Comparison of ENCODE assay signal across 25 cellular contexts in genomic region chr1:201890806-201891450, GRCh38. TPM values are rescaled to one million over a fixed set of nuclear protein-coding genes. Genes with fewer than 3 reads are reported as not detected.
A peak's percentile ranks its signal among the peaks of the same experiment; 100 is the strongest.
DNase-seq lines count a peak whose midpoint lies in the region; ATAC-seq, FAIRE-seq and TF ChIP-seq lines count a peak whose summit lies in the region.
"Had no signal": no experiment of that assay in that cellular context is flagged by ENCODE, and none has a peak within 500 bp of the region (broad histone marks: within the 10 kb centered on the region; RNA-seq: fewer than 3 reads in every experiment).

No MANE protein-coding gene starts in this region.

- peaks cover 15% of the 10 kb centered on the region for H3K27me3 Mint-ChIP-seq in nephron (ENCODE audit: low read depth)

- CTCF ChIA-PET in K562 (lab: Yijun Ruan, JAX; ENCODE audit: low intra/inter-chr PET ratio), result interaction anchor here (0.9 kb wide), 1 partner anchor 82 kb away, joined by 3 read pairs; no protein-coding TSS in a partner anchor

- no peak for ATAC-seq in K562
- no peak for ATAC-seq in HG03460 (IDR thresholded peaks at IDR 0.05; ENCODE audit: unreplicated experiment)
- ATAC-seq: CD8-positive, alpha-beta T cell; GM12878 had no signal

- no peak for TF ChIP-seq RAD21 in K562 (CRISPR knock-in tag; conservative IDR thresholded peaks at IDR 0.05 in 1 of 2, IDR thresholded peaks at IDR 0.05 in 1 of 2)

- POLR2A ChIA-PET in K562 (lab: Yijun Ruan, JAX), result interaction anchor here (0.8 to 1.6 kb wide), 2 partner anchors 8 to 64 kb away, joined by 6 to 8 read pairs; partner anchors contain the start of gene TIMM17A

- no peaks in the 10 kb centered on the region for H3K9me1 ChIP-seq in K562 (ENCODE audit: control insufficient read depth, insufficient read depth, low read length)

- WGBS in K562 (ENCODE audit: insufficient coverage, low coverage, missing lambda C conversion rate), result 6% methylated on average over 3 of the region's 3 CpGs
- WGBS in tibial nerve, 2 donors, result 64 to 72% methylated on average over 2 to 3 of the region's 3 CpGs

- TF ChIP-seq CTCF in K562 (IDR thresholded peaks at IDR 0.05 in 2 of 3, conservative IDR thresholded peaks at IDR 0.05 in 1 of 3; ENCODE audit: insufficient read depth in 2 of 3, low read depth in 1 of 3, low read length in 3 of 3) (no peak), nephron (IDR thresholded peaks at IDR 0.05; ENCODE audit: unreplicated experiment in 3 of 3) (no peak), tibial nerve (IDR thresholded peaks at IDR 0.05) (no peak)

- no peaks in the 10 kb centered on the region for H3K9me3 Mint-ChIP-seq in nephron
- H3K9me3 Mint-ChIP-seq: CD8-positive, alpha-beta T cell; HFFc6; IgD-negative memory B cell had no signal

- H3K27ac ChIP-seq in K562 (ENCODE audit: extremely low read depth, low read depth, low read length), result no peak overlapping the region
- H3K27ac ChIP-seq in stomach smooth muscle (ENCODE audit: low read length), result peak overlapping the region; percentile 53
- H3K27ac ChIP-seq in tibial nerve, result peak overlapping the region in 2 of 4 donors; percentile 36 to 92
- H3K27ac ChIP-seq: RWPE1, SJCRH30 had no signal

- peak overlapping the region in 1 of 2 experiments; percentile 49; a peak in 1 of 4 replicates for H3K9ac ChIP-seq in K562 (ENCODE audit: insufficient read depth in 1 of 2, low read depth in 2 of 2, low read length in 2 of 2)
- H3K9ac ChIP-seq in stomach smooth muscle (ENCODE audit: low read length in 2 of 2), result no peak overlapping the region

- peak overlapping the region; percentile 75 to 87 (median 85) for H3K4me3 Mint-ChIP-seq in nephron
- H3K4me3 Mint-ChIP-seq: CD8-positive, alpha-beta T cell; HFFc6 had no signal

- H3K4me1 Mint-ChIP-seq in nephron, result peaks cover 9% of the 10 kb centered on the region

- TF ChIP-seq POLR2A in K562 (conservative IDR thresholded peaks at IDR 0.05) (no peak), erythroblast (IDR thresholded peaks at IDR 0.05; ENCODE audit: low read length) (no peak), tibial nerve (IDR thresholded peaks at IDR 0.05) (no peak)

- no peak overlapping the region for H3K27ac Mint-ChIP-seq in nephron
- H3K27ac Mint-ChIP-seq: CD8-positive, alpha-beta T cell; HFFc6; IgD-negative memory B cell had no signal

- BruUV-seq in K562 (replicated peaks; lab: Mats Ljungman, UMichigan), result no TSS peak

- H3K9me3 ChIP-seq in K562 (replicated peaks; ENCODE audit: control insufficient read depth, insufficient read depth, low read depth, low read length), result no peaks in the 10 kb centered on the region
- no peaks in the 10 kb centered on the region for H3K9me3 ChIP-seq in stomach smooth muscle (ENCODE audit: control insufficient read depth in 2 of 2, low read length in 2 of 2)
- no peaks in the 10 kb centered on the region for H3K9me3 ChIP-seq in tibial nerve
- H3K9me3 ChIP-seq: SJCRH30 had no signal

- no peak overlapping the region for H2AFZ ChIP-seq in K562 (ENCODE audit: low read depth, low read length)

- H3K27me3 ChIP-seq in K562 (ENCODE audit: control insufficient read depth in 2 of 2, insufficient read depth in 2 of 2, low read length in 2 of 2), result 0 out of 5 replicates have a peak, but pooled peaks cover 0 to 4% of the 10 kb centered on the region in 2 experiments
- no peaks in the 10 kb centered on the region for H3K27me3 ChIP-seq in stomach smooth muscle (ENCODE audit: control insufficient read depth in 1 of 2, insufficient read depth in 2 of 2, low read length in 2 of 2)
- H3K27me3 ChIP-seq in tibial nerve, result no peaks in the 10 kb centered on the region
- H3K27me3 ChIP-seq: SJCRH30 had no signal

- H4K20me1 ChIP-seq in K562 (replicated peaks; ENCODE audit: control insufficient read depth, insufficient read depth, low read length), result no peaks in the 10 kb centered on the region

- DNase-seq in G401 (ENCODE audit: low spot score), result peak; percentile 24
- no peak for DNase-seq in K562 (ENCODE audit: extremely low read depth in 1 of 4, low spot score in 3 of 4)
- DNase-seq in SHP77 treated with DMSO at 0.1 percent for 48 hours (lab: John Stamatoyannopoulos, UW), result no peak
- no peak for DNase-seq in erythroblast (lab: John Stamatoyannopoulos, UW)
- no peak for DNase-seq in tibial nerve (ENCODE audit: low spot score in 2 of 2)
- DNase-seq: CD8-positive, alpha-beta T cell; DMS79; GOT3; HFFc6; NCI-H1105 treated with DMSO at 0.1 percent for 48 hours; NCI-H1694 treated with DMSO at 0.1 percent for 48 hours; NCI-H2107; NCI-H226; NCI-H526; SJCRH30 had no signal

- in situ Hi-C loops in G401 (cut with HindIII; ENCODE audit: low sequenced_read_pairs) (no loop called here), K562 (cut with MboI) (loop anchor here (5.0 kb wide), 2 partner anchors 81 to 231 kb away; partner anchors contain the start of gene GPR37L1)

- intact Hi-C loops in K562 (cut with micrococcal nuclease), result no loop called here

- no peaks in the 10 kb centered on the region for H3K79me2 ChIP-seq in K562 (ENCODE audit: control insufficient read depth, insufficient read depth, low read length)

- FAIRE-seq in K562 (lab: Jason Lieb, UNC), result no peak
- FAIRE-seq: D721Med, G401.6, GM12878 had no signal

- H3K4me2 ChIP-seq in K562 (ENCODE audit: insufficient read depth, low read length), result no peak overlapping the region

- peaks cover 16 to 30% of the 10 kb centered on the region in 2 experiments; a peak in 4 of 5 replicates for H3K4me1 ChIP-seq in K562 (replicated peaks in 1 of 2; ENCODE audit: control insufficient read depth in 2 of 2, insufficient read depth in 2 of 2, low read length in 2 of 2)
- H3K4me1 ChIP-seq in stomach smooth muscle (ENCODE audit: control insufficient read depth, insufficient read depth, low read length), result peaks cover 60% of the 10 kb centered on the region
- H3K4me1 ChIP-seq in tibial nerve, result peaks cover 0 to 77% (median 9%) of the 10 kb centered on the region in 4 donors

- no peaks in the 10 kb centered on the region for H3K36me3 Mint-ChIP-seq in nephron (ENCODE audit: low read depth)
- H3K36me3 Mint-ChIP-seq: CD8-positive, alpha-beta T cell; IgD-negative memory B cell had no signal

- H3K4me3 ChIP-seq in K562, result no peak overlapping the region
- H3K4me3 ChIP-seq in stomach smooth muscle (ENCODE audit: low read length in 2 of 2), result no peak overlapping the region
- H3K4me3 ChIP-seq in tibial nerve, result no peak overlapping the region
- H3K4me3 ChIP-seq: GM12878, SJCRH30 had no signal

- TF ChIP-seq EP300 in K562 (IDR thresholded peaks at IDR 0.05; ENCODE audit: low read length), result no peak
- TF ChIP-seq EP300 in tibial nerve (IDR thresholded peaks at IDR 0.05), result no peak

- H3K36me3 ChIP-seq in K562 (ENCODE audit: control insufficient read depth, insufficient read depth, low read length) (no peaks in the 10 kb centered on the region), stomach smooth muscle (ENCODE audit: control insufficient read depth in 2 of 2, insufficient read depth in 2 of 2, low read length in 2 of 2) (no peaks in the 10 kb centered on the region), tibial nerve (peaks cover 0 to 26% (median 0%) of the 10 kb centered on the region in 3 donors)
- H3K36me3 ChIP-seq: SJCRH30 had no signal

TF ChIP-seq in K562, 482 proteins besides CTCF, POLR2A, EP300 and RAD21 (continues in another document):
- TF ChIP-seq MAX (CRISPR knock-in tag; IDR thresholded peaks at IDR 0.05), result 0 out of 2 replicates have a peak, but pooled peaks have one; percentile 22

RNA-seq across cellular contexts. Expression of gene SHISA4, which starts 2.2 kb away (rescaled TPM):
- 0.31 and 4.2 TPM in 2 replicates for total RNA-seq in G401 (2014; rRNA removed; shearing (Covaris generic))
- 0.74 and 2.5 TPM in 2 replicates for total RNA-seq in K562 (2011; cell fraction: chromatin; rRNA removed; ENCODE audit: low replicate concordance)
- total RNA-seq in K562 (2011; cell fraction: nucleolus; rRNA removed), result 1.8 and 3.3 TPM in 2 replicates
- total RNA-seq in K562 (2011; cell fraction: nucleoplasm; rRNA removed), result 2.2 and 3.8 TPM in 2 replicates
- total RNA-seq in K562 (2014; rRNA removed) (0.68 and 1.0 TPM in 2 replicates), K562 (2014; rRNA removed; fragmentation: Illumina TruSeq; extraction: Trizol) (0.15 TPM in 1 of 2 replicates, not detected in the other), K562 (2015; rRNA removed; fragmentation: Illumina TruSeq; extraction: Trizol) (0.19 and 0.43 TPM in 2 replicates), K562 (2021) (0.40 and 0.84 TPM in 2 replicates), tibial nerve (10 to 100 TPM; 42.6 to 76.6 (median 66.4) TPM)
- polyA plus RNA-seq in K562 (2011; rRNA removed) (0.95 and 1.2 TPM in 2 replicates), K562 (2014; fragmentation: Illumina TruSeq; extraction: Trizol) (0.27 and 0.75 TPM in 2 replicates), K562 (2014; fragmentation: Nextera tagmentation; extraction: Ambion mirVana) (not detected), K562 (2014; rRNA removed) (0.73 and 0.81 TPM in 2 replicates)
- 1.3 and 5.2 TPM in 2 replicates for polyA plus RNA-seq in K562 (2011; cell fraction: cytosol; rRNA removed)
- 1.3 and 4.0 TPM in 2 replicates for polyA plus RNA-seq in K562 (2011; cell fraction: nucleus; rRNA removed)
- 0.74 and 2.6 TPM in 2 replicates for polyA plus RNA-seq in K562 (2012)
- polyA minus RNA-seq in K562 (2011; rRNA and poly(A)+ RNA removed), result 0.21 and 1.1 TPM in 2 replicates
- not detected in 2 replicates for polyA minus RNA-seq in K562 (2011; cell fraction: cytosol; rRNA and poly(A)+ RNA removed)
- polyA minus RNA-seq in K562 (2011; cell fraction: nucleus; rRNA and poly(A)+ RNA removed), result 0.54 and 1.1 TPM in 2 replicates
- total RNA-seq: CD8-positive, alpha-beta T cell; GM12878 had no signal

RNA-seq across cellular contexts. Expression of gene LMOD1, which starts 55.4 kb away (rescaled TPM):
- 2.4 and 2.5 TPM in 2 replicates for total RNA-seq in G401 (2014; rRNA removed; shearing (Covaris generic))
- 0.65 and 1.6 TPM in 2 replicates for total RNA-seq in K562 (2011; cell fraction: chromatin; rRNA removed; ENCODE audit: low replicate concordance)
- 1.4 and 1.7 TPM in 2 replicates for total RNA-seq in K562 (2011; cell fraction: nucleolus; rRNA removed)
- total RNA-seq in K562 (2011; cell fraction: nucleoplasm; rRNA removed), result 0.92 and 1.5 TPM in 2 replicates
- total RNA-seq in K562 (2014; rRNA removed) (0.54 and 0.69 TPM in 2 replicates), K562 (2014; rRNA removed; fragmentation: Illumina TruSeq; extraction: Trizol) (0.16 and 0.22 TPM in 2 replicates), K562 (2015; rRNA removed; fragmentation: Illumina TruSeq; extraction: Trizol) (0.15 and 0.22 TPM in 2 replicates), K562 (2021) (0.42 and 0.54 TPM in 2 replicates), tibial nerve (100 to 1,000 TPM in 2 of 4 donors, 10 to 100 TPM in 2; 86.9 to 165 (median 107) TPM)
- polyA plus RNA-seq in K562 (2011; rRNA removed) (0.28 and 0.43 TPM in 2 replicates), K562 (2014; fragmentation: Illumina TruSeq; extraction: Trizol) (0.40 and 0.45 TPM in 2 replicates), K562 (2014; fragmentation: Nextera tagmentation; extraction: Ambion mirVana) (under 1 TPM in 1 of 2 experiments, not detected in 1; 0.03 TPM), K562 (2014; rRNA removed) (0.33 and 0.39 TPM in 2 replicates)
- 0.24 and 0.48 TPM in 2 replicates for polyA plus RNA-seq in K562 (2011; cell fraction: cytosol; rRNA removed)
- 0.65 and 1.5 TPM in 2 replicates for polyA plus RNA-seq in K562 (2011; cell fraction: nucleus; rRNA removed)
- polyA plus RNA-seq in K562 (2012), result 0.33 and 0.69 TPM in 2 replicates
- polyA minus RNA-seq in K562 (2011; rRNA and poly(A)+ RNA removed), result 0.27 and 0.60 TPM in 2 replicates
- 0.38 TPM in 1 of 2 replicates, not detected in the other for polyA minus RNA-seq in K562 (2011; cell fraction: cytosol; rRNA and poly(A)+ RNA removed)
- polyA minus RNA-seq in K562 (2011; cell fraction: nucleus; rRNA and poly(A)+ RNA removed), result 0.56 and 0.81 TPM in 2 replicates
- total RNA-seq: A172; CD8-positive, alpha-beta T cell; HT1080; SJCRH30 had no signal
- polyA plus RNA-seq: GM12878, IgD-negative memory B cell had no signal

Comparison
In these comparisons a context has a peak if more than half of its experiments do, and no peak if none do; other contexts are left out.
1. RNA of gene LMOD1, which starts 55.4 kb away (total RNA-seq): 86.9 to 165 TPM in tibial nerve; 2.4 to 2.5 TPM in G401 and 0.15 to 1.7 TPM in K562; every median in the first group is over 10 times any median in the second.